ENCODE assay signal across 13 cellular contexts in genomic region chr5:95949810-95950209, GRCh38. TPM values are rescaled to one million over a fixed set of nuclear protein-coding genes. Genes with fewer than 3 reads are reported as not detected.
DNase-seq lines count a peak whose midpoint lies in the region; ATAC-seq and TF ChIP-seq lines count a peak whose summit lies in the region.
"Had no signal": no experiment of that assay in that cellular context is flagged by ENCODE, and none has a peak within 500 bp of the region (broad histone marks: within the 10 kb centered on the region; RNA-seq: fewer than 3 reads in every experiment).

No MANE protein-coding gene starts in this region.

- H3K27ac ChIP-seq in mesenchymal stem cell (ENCODE audit: low read length, poor library complexity, severe bottlenecking) (no peak overlapping the region), ovary (no peak overlapping the region)

- no peak overlapping the region for H3K4me3 Mint-ChIP-seq in activated CD8-positive, alpha-beta T cell treated with anti-CD3 and anti-CD28 coated beads for 36 hours
- no peak overlapping the region for H3K4me3 Mint-ChIP-seq in activated CD8-positive, alpha-beta T cell treated with anti-CD3 and anti-CD28 coated beads, Interleukin-2, amount 10 ng/mL, durations not matched to agents 7 days and 5 days
- H3K4me3 Mint-ChIP-seq: activated B cell treated with CpG ODN at 0.5 μM for 24 hours; activated naive CD4-positive, alpha-beta T cell treated with anti-CD3 and anti-CD28 coated beads, Interleukin-2, amount 10 ng/mL, durations not matched to agents 7 days and 5 days; dendritic cell treated with granulocyte-macrophage colony-stimulating factor and Interleukin-4, amounts not matched to agents 40 ng/mL and 50 ng/mL, for 4 days had no signal

- no peak overlapping the region for H2BK5ac ChIP-seq in mesenchymal stem cell (ENCODE audit: low read depth, low read length, poor library complexity, severe bottlenecking)

- H3K9ac ChIP-seq in mesenchymal stem cell (ENCODE audit: low read length): peak overlapping the region; percentile 20

- no peak overlapping the region for H2BK12ac ChIP-seq in mesenchymal stem cell (ENCODE audit: low read length in 2 of 2)

- peaks cover 14% of the 10 kb centered on the region for H3K79me1 ChIP-seq in mesenchymal stem cell (replicated peaks; ENCODE audit: low read length, poor library complexity, severe bottlenecking)

- peak; percentile 30 for ATAC-seq in activated CD8-positive, alpha-beta T cell treated with anti-CD3 and anti-CD28 coated beads for 36 hours
- ATAC-seq in activated CD8-positive, alpha-beta T cell treated with anti-CD3 and anti-CD28 coated beads, Interleukin-2, amount 10 ng/mL, durations not matched to agents 7 days and 5 days: no peak
- ATAC-seq in GM21619 (IDR thresholded peaks at IDR 0.05; ENCODE audit: unreplicated experiment): peak; percentile 92
- peak; percentile 82 for ATAC-seq in HG03159 (IDR thresholded peaks at IDR 0.05; ENCODE audit: unreplicated experiment)

- H3K4me3 ChIP-seq in mesenchymal stem cell (ENCODE audit: insufficient read depth in 1 of 2, low read depth in 1 of 2, low read length in 2 of 2) (no peak overlapping the region), BE2C (ENCODE audit: low read depth, low read length) (no peak overlapping the region), ovary (no peak overlapping the region)

- CTCF ChIA-PET in activated CD8-positive, alpha-beta T cell treated with anti-CD3 and anti-CD28 coated beads for 36 hours (lab: Charles Lee): interaction anchor here (1.0 kb wide), 1 partner anchor 11 kb away, joined by 4 read pairs; no protein-coding TSS in a partner anchor
- CTCF ChIA-PET in activated CD8-positive, alpha-beta T cell treated with anti-CD3 and anti-CD28 coated beads, Interleukin-2, amount 10 ng/mL, durations not matched to agents 7 days and 5 days (lab: Charles Lee): interaction anchor here (0.6 to 5.8 kb wide), 6 partner anchors 8 to 80 kb away, joined by 3 to 33 read pairs (median 4); partner anchors contain the start of gene ELL2

- TF ChIP-seq POLR2A in ovary (IDR thresholded peaks at IDR 0.05): no peak

- no peak overlapping the region for H2BK120ac ChIP-seq in mesenchymal stem cell (ENCODE audit: low read depth, low read length)

- no peak for TF ChIP-seq EP300 in ovary (IDR thresholded peaks at IDR 0.05)

- H3K9me3 Mint-ChIP-seq in activated CD8-positive, alpha-beta T cell treated with anti-CD3 and anti-CD28 coated beads for 36 hours: no peaks in the 10 kb centered on the region
- no peaks in the 10 kb centered on the region for H3K9me3 Mint-ChIP-seq in activated CD8-positive, alpha-beta T cell treated with anti-CD3 and anti-CD28 coated beads, Interleukin-2, amount 10 ng/mL, durations not matched to agents 7 days and 5 days (ENCODE audit: insufficient read depth)
- H3K9me3 Mint-ChIP-seq: activated B cell treated with CpG ODN at 0.5 μM for 24 hours; dendritic cell treated with granulocyte-macrophage colony-stimulating factor and Interleukin-4, amounts not matched to agents 40 ng/mL and 50 ng/mL, for 4 days had no signal

- no peak overlapping the region for H2AK5ac ChIP-seq in mesenchymal stem cell (ENCODE audit: low read length, severe bottlenecking)

- H2BK15ac ChIP-seq in mesenchymal stem cell (ENCODE audit: low read depth, poor library complexity, severe bottlenecking): no peak overlapping the region

- intact Hi-C loops in activated CD8-positive, alpha-beta T cell treated with anti-CD3 and anti-CD28 coated beads for 36 hours (cut with micrococcal nuclease): no loop called here
- intact Hi-C loops in ovary (cut with DNase I): no loop called here

- no peak overlapping the region for H3K4me2 ChIP-seq in mesenchymal stem cell (ENCODE audit: low read length, poor library complexity, severe bottlenecking)

- H3K23ac ChIP-seq in mesenchymal stem cell (ENCODE audit: low read length in 2 of 2): no peak overlapping the region

- TF ChIP-seq CTCF in activated CD8-positive, alpha-beta T cell treated with anti-CD3 and anti-CD28 coated beads for 36 hours (IDR thresholded peaks at IDR 0.05): no peak
- TF ChIP-seq CTCF in BE2C (IDR thresholded peaks at IDR 0.05; ENCODE audit: low read depth, low read length): no peak
- no peak for TF ChIP-seq CTCF in ovary (IDR thresholded peaks at IDR 0.05)

- no peak overlapping the region for H3K14ac ChIP-seq in mesenchymal stem cell (ENCODE audit: low read length in 2 of 2)

- no peak overlapping the region for H4K8ac ChIP-seq in mesenchymal stem cell (ENCODE audit: low read length)

- H3K18ac ChIP-seq in mesenchymal stem cell (ENCODE audit: low read depth in 1 of 2, low read length in 2 of 2): no peak overlapping the region

- no peak overlapping the region for H3K4ac ChIP-seq in mesenchymal stem cell (ENCODE audit: low read depth in 1 of 2, low read length in 2 of 2)

- no peak overlapping the region for H2AFZ ChIP-seq in mesenchymal stem cell (ENCODE audit: low read depth, low read length)

- H3K9me3 ChIP-seq in mesenchymal stem cell (ENCODE audit: control insufficient read depth, low read length) (no peaks in the 10 kb centered on the region), BE2C (no peaks in the 10 kb centered on the region), ovary (no peaks in the 10 kb centered on the region)

- POLR2A ChIA-PET in activated CD8-positive, alpha-beta T cell treated with anti-CD3 and anti-CD28 coated beads for 36 hours (lab: Charles Lee): interaction anchor here (1.3 to 2.8 kb wide), 2 partner anchors 10 to 12 kb away, joined by 3 to 9 read pairs; partner anchors contain the start of gene ELL2
- POLR2A ChIA-PET in activated CD8-positive, alpha-beta T cell treated with anti-CD3 and anti-CD28 coated beads, Interleukin-2, amount 10 ng/mL, durations not matched to agents 7 days and 5 days (lab: Charles Lee): interaction anchor here (2.6 kb wide), 1 partner anchor 11 kb away, joined by 10 read pairs; the partner anchor contains the start of gene ELL2

- peaks cover 30% of the 10 kb centered on the region for H3K4me1 Mint-ChIP-seq in activated CD8-positive, alpha-beta T cell treated with anti-CD3 and anti-CD28 coated beads for 36 hours (ENCODE audit: low read depth)
- peaks cover 31% of the 10 kb centered on the region for H3K4me1 Mint-ChIP-seq in activated CD8-positive, alpha-beta T cell treated with anti-CD3 and anti-CD28 coated beads, Interleukin-2, amount 10 ng/mL, durations not matched to agents 7 days and 5 days (ENCODE audit: low read depth)

- no peaks in the 10 kb centered on the region for H3K4me1 ChIP-seq in mesenchymal stem cell (ENCODE audit: control insufficient read depth, insufficient read depth, low read depth, low read length)
- no peaks in the 10 kb centered on the region for H3K4me1 ChIP-seq in BE2C
- peaks cover 2% of the 10 kb centered on the region for H3K4me1 ChIP-seq in ovary (ENCODE audit: insufficient read depth)

- no peak for DNase-seq in activated CD8-positive, alpha-beta T cell treated with anti-CD3 and anti-CD28 coated beads for 36 hours
- DNase-seq in activated CD8-positive, alpha-beta T cell treated with anti-CD3 and anti-CD28 coated beads, Interleukin-2, amount 10 ng/mL, durations not matched to agents 7 days and 5 days: no peak
- no peak for DNase-seq in mesenchymal stem cell
- no peak for DNase-seq in BE2C
- no peak for DNase-seq in ovary
- DNase-seq in retina: no peak
- DNase-seq: activated B cell treated with CpG ODN at 0.5 μM for 24 hours; activated naive CD4-positive, alpha-beta T cell treated with anti-CD3 and anti-CD28 coated beads, Interleukin-2, amount 10 ng/mL, durations not matched to agents 7 days and 5 days; SHP77; stimulated activated CD4-positive, alpha-beta T cell treated with anti-CD3 and anti-CD28 coated beads, Interleukin-4, amount 100 ng/mL, for 24 hours had no signal

- H3K27ac Mint-ChIP-seq in activated CD8-positive, alpha-beta T cell treated with anti-CD3 and anti-CD28 coated beads for 36 hours: no peak overlapping the region
- no peak overlapping the region for H3K27ac Mint-ChIP-seq in activated CD8-positive, alpha-beta T cell treated with anti-CD3 and anti-CD28 coated beads, Interleukin-2, amount 10 ng/mL, durations not matched to agents 7 days and 5 days
- H3K27ac Mint-ChIP-seq: activated B cell treated with CpG ODN at 0.5 μM for 24 hours; activated naive CD4-positive, alpha-beta T cell treated with anti-CD3 and anti-CD28 coated beads, Interleukin-2, amount 10 ng/mL, durations not matched to agents 7 days and 5 days; dendritic cell treated with granulocyte-macrophage colony-stimulating factor and Interleukin-4, amounts not matched to agents 40 ng/mL and 50 ng/mL, for 4 days had no signal

- WGBS in mesenchymal stem cell: no CpG with 5 or more reads among the region's 1 CpG
- 88 to 94% (median 92%) methylated on average over 1 of the region's 1 CpG for WGBS in ovary, 3 donors

- peaks cover 0 to 10% of the 10 kb centered on the region in 2 experiments for H3K36me3 ChIP-seq in mesenchymal stem cell (ENCODE audit: control insufficient read depth in 1 of 2, insufficient read depth in 2 of 2, low read depth in 1 of 2, low read length in 2 of 2)
- no peaks in the 10 kb centered on the region for H3K36me3 ChIP-seq in BE2C
- no peaks in the 10 kb centered on the region for H3K36me3 ChIP-seq in ovary

- H3K36me3 Mint-ChIP-seq in activated CD8-positive, alpha-beta T cell treated with anti-CD3 and anti-CD28 coated beads for 36 hours (ENCODE audit: low read depth): peaks cover 33% of the 10 kb centered on the region
- peaks cover 10% of the 10 kb centered on the region for H3K36me3 Mint-ChIP-seq in activated CD8-positive, alpha-beta T cell treated with anti-CD3 and anti-CD28 coated beads, Interleukin-2, amount 10 ng/mL, durations not matched to agents 7 days and 5 days (ENCODE audit: low read depth)

- H3K27me3 Mint-ChIP-seq in activated CD8-positive, alpha-beta T cell treated with anti-CD3 and anti-CD28 coated beads for 36 hours: no peaks in the 10 kb centered on the region
- H3K27me3 Mint-ChIP-seq in activated CD8-positive, alpha-beta T cell treated with anti-CD3 and anti-CD28 coated beads, Interleukin-2, amount 10 ng/mL, durations not matched to agents 7 days and 5 days (ENCODE audit: low read depth): no peaks in the 10 kb centered on the region
- H3K27me3 Mint-ChIP-seq: activated B cell treated with CpG ODN at 0.5 μM for 24 hours; activated naive CD4-positive, alpha-beta T cell treated with anti-CD3 and anti-CD28 coated beads, Interleukin-2, amount 10 ng/mL, durations not matched to agents 7 days and 5 days; dendritic cell treated with granulocyte-macrophage colony-stimulating factor and Interleukin-4, amounts not matched to agents 40 ng/mL and 50 ng/mL, for 4 days had no signal

- no peak overlapping the region for H4K91ac ChIP-seq in mesenchymal stem cell (ENCODE audit: low read length)

- H3K27me3 ChIP-seq in mesenchymal stem cell (ENCODE audit: control insufficient read depth in 1 of 2, insufficient read depth in 1 of 2, low read length in 2 of 2) (no peaks in the 10 kb centered on the region), BE2C (no peaks in the 10 kb centered on the region), ovary (no peaks in the 10 kb centered on the region)

RNA-seq across cellular contexts. Expression of gene ELL2, which starts 11.8 kb away (rescaled TPM):
- 10 to 100 TPM; 39.7 to 46.3 TPM for total RNA-seq in activated CD8-positive, alpha-beta T cell treated with anti-CD3 and anti-CD28 coated beads for 36 hours
- total RNA-seq in activated CD8-positive, alpha-beta T cell treated with anti-CD3 and anti-CD28 coated beads, Interleukin-2, amount 10 ng/mL, durations not matched to agents 7 days and 5 days: 10 to 100 TPM; 11.0 to 11.1 TPM
- 31.5 TPM for polyA plus RNA-seq in mesenchymal stem cell (2013, experiment 1 of 2)
- 32.3 TPM for polyA plus RNA-seq in mesenchymal stem cell (2013, experiment 2 of 2)
- polyA plus RNA-seq in BE2C (2012; ENCODE audit: insufficient read depth, insufficient read length, low read depth): 0.32 TPM
- 10 to 100 TPM; 15.8 to 73.2 (median 27.0) TPM for total RNA-seq in ovary
- 10 to 100 TPM in 1 of 2 donors, 1 to 10 TPM in 1; 7.2 to 10.1 TPM for polyA plus RNA-seq in ovary
